In the genomic region with DNA sequence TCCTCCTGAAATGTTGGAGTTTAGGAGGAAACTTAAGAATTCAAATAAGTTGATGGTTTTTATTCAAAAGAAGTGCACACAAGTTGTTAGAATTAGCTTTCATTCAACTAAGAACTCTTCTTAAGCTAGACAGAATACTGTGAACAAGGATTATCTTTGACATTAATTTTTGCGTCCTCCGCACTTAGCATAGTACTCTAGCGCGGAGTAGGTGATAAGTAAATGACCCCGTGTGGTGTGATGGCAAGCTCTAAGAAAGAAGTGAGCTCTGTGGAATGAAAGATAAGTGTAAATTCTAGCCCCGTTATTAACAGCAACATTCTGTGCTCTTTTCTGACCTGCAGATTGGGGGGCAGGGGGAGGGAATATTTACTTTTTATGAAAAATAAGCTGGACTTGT, we compare ENCODE assay signal across 1 cellular context.
TF ChIP-seq lines count a peak whose summit lies in the region.

No MANE protein-coding gene starts in this region.

TF ChIP-seq in GM12878, 131 proteins besides CTCF, POLR2A, EP300 and RAD21:
- TF ChIP-seq ZNF24 (IDR thresholded peaks at IDR 0.05) (no peak), CBX5 (IDR thresholded peaks at IDR 0.05; ENCODE audit: low read depth) (no peak), YY1 (IDR thresholded peaks at IDR 0.05; ENCODE audit: low read depth, low read length) (no peak), FOXM1 (IDR thresholded peaks at IDR 0.05; ENCODE audit: low read depth, low read length) (no peak), EGR1 (IDR thresholded peaks at IDR 0.05; ENCODE audit: borderline replicate concordance in 1 of 2, low read depth in 2 of 2, low read length in 2 of 2) (no peak), NR2F1 (conservative IDR thresholded peaks at IDR 0.05) (no peak)
- TF ChIP-seq, protein P1, sequence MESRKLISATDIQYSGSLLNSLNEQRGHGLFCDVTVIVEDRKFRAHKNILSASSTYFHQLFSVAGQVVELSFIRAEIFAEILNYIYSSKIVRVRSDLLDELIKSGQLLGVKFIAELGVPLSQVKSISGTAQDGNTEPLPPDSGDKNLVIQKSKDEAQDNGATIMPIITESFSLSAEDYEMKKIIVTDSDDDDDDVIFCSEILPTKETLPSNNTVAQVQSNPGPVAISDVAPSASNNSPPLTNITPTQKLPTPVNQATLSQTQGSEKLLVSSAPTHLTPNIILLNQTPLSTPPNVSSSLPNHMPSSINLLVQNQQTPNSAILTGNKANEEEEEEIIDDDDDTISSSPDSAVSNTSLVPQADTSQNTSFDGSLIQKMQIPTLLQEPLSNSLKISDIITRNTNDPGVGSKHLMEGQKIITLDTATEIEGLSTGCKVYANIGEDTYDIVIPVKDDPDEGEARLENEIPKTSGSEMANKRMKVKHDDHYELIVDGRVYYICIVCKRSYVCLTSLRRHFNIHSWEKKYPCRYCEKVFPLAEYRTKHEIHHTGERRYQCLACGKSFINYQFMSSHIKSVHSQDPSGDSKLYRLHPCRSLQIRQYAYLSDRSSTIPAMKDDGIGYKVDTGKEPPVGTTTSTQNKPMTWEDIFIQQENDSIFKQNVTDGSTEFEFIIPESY (IDR thresholded peaks at IDR 0.05), result no peak
